In genomic region chr16:46947900-46948547, GRCh38 we compare ENCODE assay signal across 8 cellular contexts. TPM values are rescaled to one million over a fixed set of nuclear protein-coding genes. Genes with fewer than 3 reads are reported as not detected.
DNase-seq lines count a peak whose midpoint lies in the region; ATAC-seq lines count a peak whose summit lies in the region.

No MANE protein-coding gene starts in this region.

- no peaks in the 10 kb centered on the region for H3K9me3 ChIP-seq in effector memory CD4-positive, alpha-beta T cell (ENCODE audit: control insufficient read depth, low read length)

- H3K4me1 ChIP-seq in effector memory CD4-positive, alpha-beta T cell (ENCODE audit: control insufficient read depth, insufficient read depth, low read length, poor library complexity, severe bottlenecking): no peaks in the 10 kb centered on the region

- no peak overlapping the region for H3K27ac ChIP-seq in effector memory CD4-positive, alpha-beta T cell (ENCODE audit: insufficient read depth, low read length, poor library complexity, severe bottlenecking)

- H3K36me3 ChIP-seq in effector memory CD4-positive, alpha-beta T cell (ENCODE audit: control insufficient read depth, insufficient read depth, low read length): no peaks in the 10 kb centered on the region

- no peak overlapping the region for H3K4me3 ChIP-seq in effector memory CD4-positive, alpha-beta T cell (ENCODE audit: insufficient read depth, low read depth, low read length, poor library complexity, severe bottlenecking)

- DNase-seq in activated CD8-positive, alpha-beta memory T cell treated with anti-CD3 and anti-CD28 coated beads, Interleukin-2, amount 50 U/mL, for 4 hours: peak; percentile 32
- no peak for DNase-seq in activated CD8-positive, alpha-beta memory T cell treated with anti-CD3 and anti-CD28 coated beads for 24 hours
- DNase-seq in NCI-H526 (lab: John Stamatoyannopoulos, UW) (peak; percentile 21 to 48), glomerular visceral epithelial cell (ENCODE audit: extremely low spot score) (peak; percentile 40)
- no peak for DNase-seq in activated T-cell treated with anti-CD3 and anti-CD28 coated beads, Interleukin-2, amount 50 U/mL, for 4 hours
- DNase-seq in stimulated activated CD4-positive, alpha-beta T cell treated with anti-CD3 and anti-CD28 coated beads, Interleukin-2, amount 100 ng/mL, for 4 hours (ENCODE audit: low read depth): peak; percentile 22
- DNase-seq in effector memory CD4-positive, alpha-beta T cell: no peak

- H3K27me3 ChIP-seq in effector memory CD4-positive, alpha-beta T cell (replicated peaks; ENCODE audit: control insufficient read depth, insufficient read depth, low read length, poor library complexity, severe bottlenecking): no peaks in the 10 kb centered on the region

- peak; percentile 72 for ATAC-seq in HG02678 (IDR thresholded peaks at IDR 0.05; ENCODE audit: unreplicated experiment)
- peak; percentile 35 to 36 for ATAC-seq in activated T-cell treated with anti-CD3 and anti-CD28 coated beads, Interleukin-2, amount 50 U/mL, for 4 hours

- H3K4me3 Mint-ChIP-seq in activated T-cell treated with anti-CD3 and anti-CD28 coated beads, Interleukin-2, amount 50 U/mL, for 4 hours: no peak overlapping the region

- peaks cover 11% of the 10 kb centered on the region for H3K4me1 Mint-ChIP-seq in activated T-cell treated with anti-CD3 and anti-CD28 coated beads, Interleukin-2, amount 50 U/mL, for 4 hours (ENCODE audit: low read depth)

- H3K27me3 Mint-ChIP-seq in activated T-cell treated with anti-CD3 and anti-CD28 coated beads, Interleukin-2, amount 50 U/mL, for 4 hours (ENCODE audit: low read depth): no peaks in the 10 kb centered on the region

- no peaks in the 10 kb centered on the region for H3K36me3 Mint-ChIP-seq in activated T-cell treated with anti-CD3 and anti-CD28 coated beads, Interleukin-2, amount 50 U/mL, for 4 hours (ENCODE audit: insufficient read depth)

- H3K9me3 Mint-ChIP-seq in activated T-cell treated with anti-CD3 and anti-CD28 coated beads, Interleukin-2, amount 50 U/mL, for 4 hours: no peaks in the 10 kb centered on the region

RNA-seq across cellular contexts. Expression of gene DNAJA2, which starts 25.4 kb away (rescaled TPM):
- 100 to 1,000 TPM in 2 of 3 donors, 10 to 100 TPM in 1; 90.0 to 105 (median 102) TPM for total RNA-seq in activated T-cell treated with anti-CD3 and anti-CD28 coated beads, Interleukin-2, amount 50 U/mL, for 4 hours

Comparison
In these comparisons a context has a peak if more than half of its experiments do, and no peak if none do; other contexts are left out.
1. DNase-seq: peak in activated CD8-positive, alpha-beta memory T cell treated with anti-CD3 and anti-CD28 coated beads, Interleukin-2, amount 50 U/mL, for 4 hours (single experiment), NCI-H526 (2 of 2), glomerular visceral epithelial cell (single experiment) and stimulated activated CD4-positive, alpha-beta T cell treated with anti-CD3 and anti-CD28 coated beads, Interleukin-2, amount 100 ng/mL, for 4 hours (single experiment); none in activated CD8-positive, alpha-beta memory T cell treated with anti-CD3 and anti-CD28 coated beads for 24 hours (single experiment), activated T-cell treated with anti-CD3 and anti-CD28 coated beads, Interleukin-2, amount 50 U/mL, for 4 hours (single experiment) and effector memory CD4-positive, alpha-beta T cell (0 of 3).